Comparison of ENCODE assay signal across 9 cellular contexts in genomic region chr20:53738039-53738944, GRCh38.
DNase-seq lines count a peak whose midpoint lies in the region; ATAC-seq lines count a peak whose summit lies in the region.
"Had no signal": no experiment of that assay in that cellular context is flagged by ENCODE, and none has a peak within 500 bp of the region (broad histone marks: within the 10 kb centered on the region; RNA-seq: fewer than 3 reads in every experiment).

No MANE protein-coding gene starts in this region.

- H3K4me3 Mint-ChIP-seq in activated T-cell treated with anti-CD3 and anti-CD28 coated beads, Interleukin-2, amount 50 U/mL, for 72 hours, result no peak overlapping the region

- DNase-seq in NCI-H748 (lab: John Stamatoyannopoulos, UW; ENCODE audit: unreplicated experiment) (peak; percentile 38), NCI-H748 treated with DMSO at 0.1 percent for 48 hours (lab: John Stamatoyannopoulos, UW) (no peak), NCI-H82 treated with DMSO at 0.1 percent for 48 hours (lab: John Stamatoyannopoulos, UW; ENCODE audit: unreplicated experiment) (peak; percentile 85), mucosa of gallbladder (ENCODE audit: low spot score) (peak; percentile 73)
- no peak for DNase-seq in activated T-cell treated with anti-CD3 and anti-CD28 coated beads, Interleukin-2, amount 50 U/mL, for 72 hours
- no peak for DNase-seq in activated naive CD4-positive, alpha-beta T cell treated with anti-CD3 and anti-CD28 coated beads, Interleukin-2, amount 50 U/mL, for 72 hours (ENCODE audit: low spot score in 2 of 2)
- DNase-seq: DND-41 had no signal

- no peaks in the 10 kb centered on the region for H3K9me3 Mint-ChIP-seq in activated T-cell treated with anti-CD3 and anti-CD28 coated beads, Interleukin-2, amount 50 U/mL, for 72 hours
- H3K9me3 Mint-ChIP-seq in activated naive CD4-positive, alpha-beta T cell treated with anti-CD3 and anti-CD28 coated beads, Interleukin-2, amount 50 U/mL, for 72 hours, result no peaks in the 10 kb centered on the region

- H3K4me1 Mint-ChIP-seq in activated T-cell treated with anti-CD3 and anti-CD28 coated beads, Interleukin-2, amount 50 U/mL, for 72 hours (ENCODE audit: low read depth), result peaks cover 47% of the 10 kb centered on the region

- no peaks in the 10 kb centered on the region for H3K36me3 Mint-ChIP-seq in activated T-cell treated with anti-CD3 and anti-CD28 coated beads, Interleukin-2, amount 50 U/mL, for 72 hours (ENCODE audit: insufficient read depth in 2 of 2)
- peaks cover 0 to 6% of the 10 kb centered on the region in 2 donors for H3K36me3 Mint-ChIP-seq in activated naive CD4-positive, alpha-beta T cell treated with anti-CD3 and anti-CD28 coated beads, Interleukin-2, amount 50 U/mL, for 72 hours

- peak overlapping the region; percentile 56 for H3K4me3 ChIP-seq in endocrine pancreas (ENCODE audit: control insufficient read depth, insufficient read depth, low read length)

- no peaks in the 10 kb centered on the region for H3K36me3 ChIP-seq in endocrine pancreas (ENCODE audit: control insufficient read depth, insufficient read depth, low read length)

- no peak overlapping the region for H3K27ac Mint-ChIP-seq in activated T-cell treated with anti-CD3 and anti-CD28 coated beads, Interleukin-2, amount 50 U/mL, for 72 hours
- H3K27ac Mint-ChIP-seq in activated naive CD4-positive, alpha-beta T cell treated with anti-CD3 and anti-CD28 coated beads, Interleukin-2, amount 50 U/mL, for 72 hours, result no peak overlapping the region

- no peaks in the 10 kb centered on the region for H3K9me3 ChIP-seq in endocrine pancreas (ENCODE audit: control insufficient read depth, low read length)

- peaks cover 7% of the 10 kb centered on the region for H3K4me1 ChIP-seq in endocrine pancreas (ENCODE audit: control insufficient read depth, insufficient read depth, low read length)

- no peak for ATAC-seq in activated T-cell treated with anti-CD3 and anti-CD28 coated beads, Interleukin-2, amount 50 U/mL, for 72 hours (replicated peaks in 1 of 2)
- ATAC-seq in HG03439 (IDR thresholded peaks at IDR 0.05; ENCODE audit: unreplicated experiment), result no peak
- ATAC-seq in activated naive CD4-positive, alpha-beta T cell treated with anti-CD3 and anti-CD28 coated beads, Interleukin-2, amount 50 U/mL, for 72 hours, result no peak

- no peaks in the 10 kb centered on the region for H3K27me3 ChIP-seq in endocrine pancreas (ENCODE audit: control insufficient read depth, insufficient read depth, low read length)

- H3K27me3 Mint-ChIP-seq in activated T-cell treated with anti-CD3 and anti-CD28 coated beads, Interleukin-2, amount 50 U/mL, for 72 hours (ENCODE audit: low read depth), result no peaks in the 10 kb centered on the region

- H3K9ac ChIP-seq in endocrine pancreas (ENCODE audit: control insufficient read depth, insufficient read depth, low read length), result peak overlapping the region; percentile 30

Comparison
In these comparisons a context has a peak if more than half of its experiments do, and no peak if none do; other contexts are left out.
1. DNase-seq: peak in NCI-H748 (single experiment), NCI-H82 treated with DMSO at 0.1 percent for 48 hours (single experiment) and mucosa of gallbladder (single experiment); none in NCI-H748 treated with DMSO at 0.1 percent for 48 hours (single experiment), activated T-cell treated with anti-CD3 and anti-CD28 coated beads, Interleukin-2, amount 50 U/mL, for 72 hours (0 of 2) and activated naive CD4-positive, alpha-beta T cell treated with anti-CD3 and anti-CD28 coated beads, Interleukin-2, amount 50 U/mL, for 72 hours (0 of 2).